Comparison of ENCODE assay signal across 8 cellular contexts in the genomic region with DNA sequence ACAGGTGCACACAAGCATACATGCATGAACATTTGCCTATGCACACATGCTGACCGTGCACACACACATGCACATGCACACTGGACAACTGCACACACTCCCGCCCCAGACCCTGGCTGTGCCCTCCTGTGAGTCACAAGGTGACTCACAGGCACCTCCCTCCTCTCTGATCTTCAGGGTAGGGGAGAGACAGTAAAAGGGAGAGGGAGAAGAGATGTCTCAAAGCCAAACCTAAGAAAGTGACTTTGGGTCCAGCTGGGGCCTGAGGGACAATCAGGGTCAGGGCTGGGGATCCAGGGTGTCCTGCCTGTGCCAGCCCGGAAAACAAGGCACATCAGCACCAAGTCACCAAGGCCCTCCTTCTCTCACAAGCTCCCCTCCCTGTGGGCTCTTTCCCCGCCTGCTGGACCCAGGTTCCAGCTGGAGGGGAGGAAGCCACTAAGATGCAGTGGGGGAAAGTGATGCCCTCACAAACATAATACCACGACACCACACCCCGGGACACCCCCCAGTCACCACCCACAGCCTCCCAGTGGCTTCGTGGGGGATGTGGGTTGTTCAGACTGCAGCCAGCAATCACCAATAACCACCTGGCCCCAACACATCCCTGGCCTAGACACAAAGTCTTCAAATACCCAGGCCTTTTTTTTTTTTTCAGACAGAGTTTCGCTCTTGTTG. TPM values are rescaled to one million over a fixed set of nuclear protein-coding genes. Genes with fewer than 3 reads are reported as not detected.
A peak's percentile ranks its signal among the peaks of the same experiment; 100 is the strongest.
DNase-seq lines count a peak whose midpoint lies in the region; TF ChIP-seq lines count a peak whose summit lies in the region.

No MANE protein-coding gene starts in this region.

- no peak overlapping the region for H2BK15ac ChIP-seq in mesenchymal stem cell (ENCODE audit: low read depth, poor library complexity, severe bottlenecking)

- H3K4me1 ChIP-seq in HUES48 (ENCODE audit: control insufficient read depth, insufficient read depth, low read length), result no peaks in the 10 kb centered on the region
- H3K4me1 ChIP-seq in mesenchymal stem cell (ENCODE audit: control insufficient read depth, insufficient read depth, low read depth, low read length), result peaks cover 36% of the 10 kb centered on the region
- no peaks in the 10 kb centered on the region for H3K4me1 ChIP-seq in testis

- H3K18ac ChIP-seq in mesenchymal stem cell (ENCODE audit: low read depth in 1 of 2, low read length in 2 of 2), result peak overlapping the region in 1 of 2 experiments; percentile 58

- no peak overlapping the region for H3K14ac ChIP-seq in mesenchymal stem cell (ENCODE audit: low read length in 2 of 2)

- peak overlapping the region; percentile 21 for H2BK5ac ChIP-seq in mesenchymal stem cell (ENCODE audit: low read depth, low read length, poor library complexity, severe bottlenecking)

- no peaks in the 10 kb centered on the region for H3K79me1 ChIP-seq in mesenchymal stem cell (replicated peaks; ENCODE audit: low read length, poor library complexity, severe bottlenecking)

- H3K27ac ChIP-seq in HUES48 (ENCODE audit: low read depth, low read length), result peak overlapping the region; percentile 7
- peak overlapping the region; percentile 76 for H3K27ac ChIP-seq in mesenchymal stem cell (ENCODE audit: low read length, poor library complexity, severe bottlenecking)
- H3K27ac ChIP-seq in testis, result no peak overlapping the region

- no peak for TF ChIP-seq CTCF in testis (IDR thresholded peaks at IDR 0.05)

- intact Hi-C loops in testis (cut with DNase I; ENCODE audit: low total_unique reads), result no loop called here

- peak overlapping the region; percentile 71 for H2AK5ac ChIP-seq in mesenchymal stem cell (ENCODE audit: low read length, severe bottlenecking)

- H3K4me2 ChIP-seq in mesenchymal stem cell (ENCODE audit: low read length, poor library complexity, severe bottlenecking), result no peak overlapping the region

- 45% methylated on average over 6 of the region's 8 CpGs for WGBS in mesenchymal stem cell
- 81 to 91% methylated on average over 8 of the region's 8 CpGs for WGBS in testis, 2 donors

- H3K27me3 ChIP-seq in HUES48 (ENCODE audit: control insufficient read depth, insufficient read depth, low read length) (no peaks in the 10 kb centered on the region), mesenchymal stem cell (ENCODE audit: control insufficient read depth in 1 of 2, insufficient read depth in 1 of 2, low read length in 2 of 2) (peaks cover 0 to 10% of the 10 kb centered on the region in 2 experiments), testis (no peaks in the 10 kb centered on the region)

- no peak for TF ChIP-seq POLR2A in testis (IDR thresholded peaks at IDR 0.05)

- H3K9me3 ChIP-seq in HUES48 (ENCODE audit: control insufficient read depth, insufficient read depth, low read length) (no peaks in the 10 kb centered on the region), mesenchymal stem cell (ENCODE audit: control insufficient read depth, low read length) (no peaks in the 10 kb centered on the region), testis (no peaks in the 10 kb centered on the region)

- peak; percentile 17 for DNase-seq in D341Med (ENCODE audit: low spot score)
- DNase-seq in activated effector memory CD4-positive, alpha-beta T cell treated with anti-CD3 and anti-CD28 coated beads, Interleukin-2, amount 50 U/mL, for 16 hours, result peak; percentile 62
- DNase-seq in mesenchymal stem cell, result peak; percentile 81
- DNase-seq in stimulated activated naive CD4-positive, alpha-beta T cell (lab: John Stamatoyannopoulos, UW), result no peak
- DNase-seq in testis, result no peak
- no peak for DNase-seq in hypothalamus (lab: John Stamatoyannopoulos, UW)
- DNase-seq in NCI-H524 treated with DMSO at 0.1 percent for 48 hours (lab: John Stamatoyannopoulos, UW), result no peak

- peak overlapping the region; percentile 30 for H4K91ac ChIP-seq in mesenchymal stem cell (ENCODE audit: low read length)

- H3K4me3 ChIP-seq in HUES48 (ENCODE audit: low read depth, low read length) (no peak overlapping the region), mesenchymal stem cell (ENCODE audit: insufficient read depth in 1 of 2, low read depth in 1 of 2, low read length in 2 of 2) (no peak overlapping the region), testis (no peak overlapping the region)

- H2BK120ac ChIP-seq in mesenchymal stem cell (ENCODE audit: low read depth, low read length), result no peak overlapping the region

- H4K8ac ChIP-seq in mesenchymal stem cell (ENCODE audit: low read length), result peak overlapping the region; percentile 35

- H2BK12ac ChIP-seq in mesenchymal stem cell (ENCODE audit: low read length in 2 of 2), result peak overlapping the region; percentile 31 to 38

- no peak overlapping the region for H2AFZ ChIP-seq in mesenchymal stem cell (ENCODE audit: low read depth, low read length)

- peak overlapping the region in 1 of 2 experiments; percentile 24 for H3K4ac ChIP-seq in mesenchymal stem cell (ENCODE audit: low read depth in 1 of 2, low read length in 2 of 2)

- H3K36me3 ChIP-seq in HUES48 (ENCODE audit: control insufficient read depth, insufficient read depth, low read length) (no peaks in the 10 kb centered on the region), mesenchymal stem cell (ENCODE audit: control insufficient read depth in 1 of 2, insufficient read depth in 2 of 2, low read depth in 1 of 2, low read length in 2 of 2) (no peaks in the 10 kb centered on the region), testis (ENCODE audit: low read depth, missing control alignments) (no peaks in the 10 kb centered on the region)

- no peak overlapping the region for H3K23ac ChIP-seq in mesenchymal stem cell (ENCODE audit: low read length in 2 of 2)

- H3K9ac ChIP-seq in HUES48 (ENCODE audit: low read depth, low read length), result no peak overlapping the region
- no peak overlapping the region for H3K9ac ChIP-seq in mesenchymal stem cell (ENCODE audit: low read length)

RNA-seq across cellular contexts. Expression of a gene that starts 39.3 kb away (rescaled TPM):
- 3.4 TPM for polyA plus RNA-seq in mesenchymal stem cell (2013, experiment 1 of 2)
- 3.6 TPM for polyA plus RNA-seq in mesenchymal stem cell (2013, experiment 2 of 2)
- 10 to 100 TPM in 1 of 2 donors, 1 to 10 TPM in 1; 9.8 to 13.3 TPM for total RNA-seq in testis
- polyA plus RNA-seq in testis (ENCODE audit: insufficient read depth, low read depth, low replicate concordance), result 7.7 TPM

RNA-seq across cellular contexts. Expression of a gene that starts 53.0 kb away (rescaled TPM):
- polyA plus RNA-seq in mesenchymal stem cell (2013, experiment 1 of 2), result 2.0 TPM
- 1.6 TPM for polyA plus RNA-seq in mesenchymal stem cell (2013, experiment 2 of 2)
- total RNA-seq in testis, result 10 to 100 TPM; 51.3 to 62.8 TPM
- polyA plus RNA-seq in testis (ENCODE audit: insufficient read depth, low read depth, low replicate concordance), result 25.7 TPM

Comparison
In these comparisons a context has a peak if more than half of its experiments do, and no peak if none do; other contexts are left out.
1. DNase-seq: peak in D341Med (single experiment), activated effector memory CD4-positive, alpha-beta T cell treated with anti-CD3 and anti-CD28 coated beads, Interleukin-2, amount 50 U/mL, for 16 hours (single experiment) and mesenchymal stem cell (single experiment); none in stimulated activated naive CD4-positive, alpha-beta T cell (0 of 6), testis (single experiment), hypothalamus (0 of 51) and NCI-H524 treated with DMSO at 0.1 percent for 48 hours (single experiment).
2. H3K27ac ChIP-seq: peak in HUES48 (single experiment) and mesenchymal stem cell (single experiment); none in testis (0 of 2).